In genomic region chr6:15299430-15300131, GRCh38 we compare ENCODE assay signal across 8 cellular contexts. TPM values are rescaled to one million over a fixed set of nuclear protein-coding genes. Genes with fewer than 3 reads are reported as not detected.
A peak's percentile ranks its signal among the peaks of the same experiment; 100 is the strongest.
DNase-seq lines count a peak whose midpoint lies in the region; ATAC-seq and TF ChIP-seq lines count a peak whose summit lies in the region.

No MANE protein-coding gene starts in this region.

- no peaks in the 10 kb centered on the region for H3K9me3 Mint-ChIP-seq in stimulated activated memory B cell treated with anti-CD40 and anti-IgM and Interleukin-4, amounts not matched to agents 10 μg/mL and 1 μg/mL and 100 μg/mL, for 72 hours
- H3K9me3 Mint-ChIP-seq in Calu3 (ENCODE audit: low read depth, unreplicated experiment), result no peaks in the 10 kb centered on the region

- H3K27ac Mint-ChIP-seq in stimulated activated memory B cell treated with anti-CD40 and anti-IgM and Interleukin-4, amounts not matched to agents 10 μg/mL and 1 μg/mL and 100 μg/mL, for 72 hours, result peak overlapping the region; percentile 83
- no peak overlapping the region for H3K27ac Mint-ChIP-seq in Calu3 (ENCODE audit: unreplicated experiment)

- peaks cover 69% of the 10 kb centered on the region for H3K4me1 Mint-ChIP-seq in stimulated activated memory B cell treated with anti-CD40 and anti-IgM and Interleukin-4, amounts not matched to agents 10 μg/mL and 1 μg/mL and 100 μg/mL, for 72 hours
- H3K4me1 Mint-ChIP-seq in Calu3 (ENCODE audit: low read depth, unreplicated experiment), result peaks cover 14% of the 10 kb centered on the region

- H3K4me3 Mint-ChIP-seq in stimulated activated memory B cell treated with anti-CD40 and anti-IgM and Interleukin-4, amounts not matched to agents 10 μg/mL and 1 μg/mL and 100 μg/mL, for 72 hours, result peak overlapping the region; percentile 51
- no peak overlapping the region for H3K4me3 Mint-ChIP-seq in Calu3 (ENCODE audit: low read depth, unreplicated experiment)

- no peaks in the 10 kb centered on the region for H3K36me3 Mint-ChIP-seq in stimulated activated memory B cell treated with anti-CD40 and anti-IgM and Interleukin-4, amounts not matched to agents 10 μg/mL and 1 μg/mL and 100 μg/mL, for 72 hours
- no peaks in the 10 kb centered on the region for H3K36me3 Mint-ChIP-seq in Calu3 (ENCODE audit: insufficient read depth, unreplicated experiment)

- DNase-seq in ELR (ENCODE audit: low read depth) (peak; percentile 55), GM20000 (ENCODE audit: low spot score) (peak; percentile 73), UCSD-AML1 (lab: John Stamatoyannopoulos, UW; ENCODE audit: unreplicated experiment) (peak; percentile 85), left cardiac atrium (peak; percentile 71), NK-92 (lab: John Stamatoyannopoulos, UW; ENCODE audit: unreplicated experiment) (no peak), Calu3 (no peak)

- CTCF ChIA-PET in Calu3 (lab: Charles Lee), result no interaction called here

- BruUV-seq in Calu3 (replicated peaks; lab: Mats Ljungman, UMichigan), result no TSS peak

- TF ChIP-seq CTCF in GM20000 (IDR thresholded peaks at IDR 0.05; ENCODE audit: extremely low read depth, missing control alignments) (no peak), Calu3 (IDR thresholded peaks at IDR 0.05; ENCODE audit: unreplicated experiment) (no peak)

- no peaks in the 10 kb centered on the region for H3K27me3 Mint-ChIP-seq in stimulated activated memory B cell treated with anti-CD40 and anti-IgM and Interleukin-4, amounts not matched to agents 10 μg/mL and 1 μg/mL and 100 μg/mL, for 72 hours
- H3K27me3 Mint-ChIP-seq in Calu3 (ENCODE audit: unreplicated experiment), result no peaks in the 10 kb centered on the region

- intact Hi-C loops in left cardiac atrium (cut with DNase I) (no loop called here), Calu3 (cut with micrococcal nuclease; ENCODE audit: unreplicated experiment) (no loop called here)

- ATAC-seq in HG03442 (IDR thresholded peaks at IDR 0.05; ENCODE audit: unreplicated experiment) (peak; percentile 70), left cardiac atrium (peak; percentile 25 to 69)
- peak; percentile 96 for ATAC-seq in stimulated activated memory B cell treated with anti-CD40 and anti-IgM and Interleukin-4, amounts not matched to agents 10 μg/mL and 1 μg/mL and 100 μg/mL, for 72 hours

RNA-seq across cellular contexts. Expression of gene JARID2, which starts 53.7 kb away (rescaled TPM):
- total RNA-seq in left cardiac atrium (1 to 10 TPM; 7.9 to 8.6 TPM), Calu3 (2022) (8.1 and 9.4 TPM in 2 replicates)

Comparison
In these comparisons a context has a peak if more than half of its experiments do, and no peak if none do; other contexts are left out.
1. DNase-seq: peak in ELR (single experiment), GM20000 (single experiment), UCSD-AML1 (single experiment) and left cardiac atrium (single experiment); none in NK-92 (single experiment) and Calu3 (single experiment).
2. Peak in every context shown above with its lines, with median percentiles within 50 percentile points of each other: ATAC-seq.